ENCODE assay signal across 11 cellular contexts in the genomic region with DNA sequence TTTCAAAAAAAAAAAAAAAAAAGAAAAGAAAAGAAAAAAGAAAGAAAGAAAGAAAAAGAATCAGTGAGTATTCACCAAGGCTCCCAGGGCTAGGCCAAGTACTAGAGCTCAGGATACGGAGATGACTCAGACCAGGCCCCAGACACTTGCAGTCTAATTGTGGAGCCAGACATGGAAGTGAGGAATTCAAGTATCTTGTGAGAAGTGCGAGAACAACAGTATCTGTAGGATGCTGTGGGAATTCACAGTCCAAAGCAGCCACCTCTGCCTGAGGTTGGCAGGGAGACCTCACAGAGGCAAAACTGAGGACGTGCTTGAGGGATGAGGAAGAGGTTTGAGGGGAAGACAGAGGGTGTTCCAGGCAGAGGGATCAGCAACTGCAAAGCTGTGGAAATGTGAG. TPM values are rescaled to one million over a fixed set of nuclear protein-coding genes. Genes with fewer than 3 reads are reported as not detected.
A peak's percentile ranks its signal among the peaks of the same experiment; 100 is the strongest.
DNase-seq lines count a peak whose midpoint lies in the region; ATAC-seq and TF ChIP-seq lines count a peak whose summit lies in the region.
"Had no signal": no experiment of that assay in that cellular context is flagged by ENCODE, and none has a peak within 500 bp of the region (broad histone marks: within the 10 kb centered on the region; RNA-seq: fewer than 3 reads in every experiment).

No MANE protein-coding gene starts in this region.

- 100% methylated on average over 3 of the region's 3 CpGs for WGBS in mammary epithelial cell (ENCODE audit: low coverage, missing lambda C conversion rate)

- no peaks in the 10 kb centered on the region for H3K9me3 Mint-ChIP-seq in nephron progenitor cell

- peaks cover 48% of the 10 kb centered on the region for H3K4me1 Mint-ChIP-seq in nephron progenitor cell

- H3K27ac ChIP-seq in mammary epithelial cell (ENCODE audit: insufficient read depth, low read depth, low read length), result no peak overlapping the region
- H3K27ac ChIP-seq: PC-9 had no signal

- H3K4me3 ChIP-seq in NT2/D1 (ENCODE audit: insufficient read length, low read depth) (no peak overlapping the region), mammary epithelial cell (replicated peaks in 1 of 3; ENCODE audit: insufficient read depth in 1 of 3, low read depth in 2 of 3, low read length in 3 of 3) (no peak overlapping the region)
- H3K4me3 ChIP-seq: PC-9 had no signal

- H3K9ac ChIP-seq in NT2/D1 (ENCODE audit: insufficient read length, low read depth) (peak overlapping the region; percentile 2), mammary epithelial cell (ENCODE audit: insufficient read depth, low read length) (no peak overlapping the region)

- H3K27me3 Mint-ChIP-seq in nephron progenitor cell (ENCODE audit: low read depth, poor library complexity), result peaks cover 7% of the 10 kb centered on the region

- dilution Hi-C loops in mammary epithelial cell (cut with HindIII; ENCODE audit: low sequenced_read_pairs), result loop anchor here (5.0 to 10.0 kb wide), 3 partner anchors 54 to 313 kb away; partner anchors contain the start of genes HIRIP3 and INO80E

- peaks cover 18% of the 10 kb centered on the region for H3K79me2 ChIP-seq in mammary epithelial cell (ENCODE audit: insufficient read depth, low read length)

- H3K27me3 ChIP-seq in NT2/D1 (ENCODE audit: insufficient read depth, insufficient read length), result no peaks in the 10 kb centered on the region
- H3K27me3 ChIP-seq in mammary epithelial cell (ENCODE audit: insufficient read depth, low read length), result no peaks in the 10 kb centered on the region

- ATAC-seq in HG03571 (IDR thresholded peaks at IDR 0.05; ENCODE audit: unreplicated experiment), result no peak

- in situ Hi-C loops in mammary epithelial cell (cut with MboI; ENCODE audit: low sequenced_read_pairs in 2 of 2), result no loop called here

- CTCF ChIA-PET in mammary epithelial cell (lab: Charles Lee; ENCODE audit: low non-redundant PET), result no interaction called here

- no peaks in the 10 kb centered on the region for H3K36me3 Mint-ChIP-seq in nephron progenitor cell (ENCODE audit: low read depth)

- peak overlapping the region; percentile 43 for H3K4me3 Mint-ChIP-seq in nephron progenitor cell

- peak; percentile 86 for DNase-seq in EH (ENCODE audit: low read depth)
- DNase-seq in NT2/D1 (ENCODE audit: low read depth, low spot score), result no peak
- peak; percentile 26 for DNase-seq in mammary epithelial cell
- no peak for DNase-seq in nephron progenitor cell
- no peak for DNase-seq in activated effector memory CD4-positive, alpha-beta T cell treated with anti-CD3 and anti-CD28 coated beads, Interleukin-2, amount 50 U/mL, for 16 hours
- DNase-seq in putamen (ENCODE audit: low spot score), result no peak
- DNase-seq: stimulated activated CD4-positive, alpha-beta T cell treated with anti-CD3 and anti-CD28 coated beads, Interleukin-2, amount 100 ng/mL, for 48 hours had no signal

- H3K36me3 ChIP-seq in NT2/D1 (ENCODE audit: insufficient read depth, insufficient read length, low read length) (no peaks in the 10 kb centered on the region), mammary epithelial cell (ENCODE audit: insufficient read depth, low read length) (no peaks in the 10 kb centered on the region)

- BruUV-seq in mammary epithelial cell (replicated peaks; lab: Mats Ljungman, UMichigan), result no TSS peak

- H3K4me2 ChIP-seq in mammary epithelial cell (ENCODE audit: insufficient read depth, low read depth, low read length), result no peak overlapping the region
- H3K4me2 ChIP-seq: PC-9 had no signal

- no peaks in the 10 kb centered on the region for H3K9me3 ChIP-seq in NT2/D1 (ENCODE audit: insufficient read depth, low read length)
- no peaks in the 10 kb centered on the region for H3K9me3 ChIP-seq in mammary epithelial cell (replicated peaks; ENCODE audit: insufficient read depth, low read length)

- TF ChIP-seq CTCF in mammary epithelial cell (conservative IDR thresholded peaks at IDR 0.05 in 1 of 2, IDR thresholded peaks at IDR 0.05 in 1 of 2; ENCODE audit: extremely low read depth in 1 of 2, insufficient read depth in 1 of 2, low read depth in 1 of 2, low read length in 2 of 2), result no peak
- TF ChIP-seq CTCF in nephron progenitor cell (IDR thresholded peaks at IDR 0.05), result no peak

- H3K4me1 ChIP-seq in NT2/D1 (ENCODE audit: insufficient read depth, insufficient read length) (peaks cover 10% of the 10 kb centered on the region), mammary epithelial cell (ENCODE audit: insufficient read depth, low read length) (peaks cover 22% of the 10 kb centered on the region)

- intact Hi-C loops in mammary epithelial cell (cut with micrococcal nuclease), result no loop called here

- no peak overlapping the region for H2AFZ ChIP-seq in mammary epithelial cell (ENCODE audit: low read depth, low read length)
- H2AFZ ChIP-seq: PC-9 had no signal

- H4K20me1 ChIP-seq in mammary epithelial cell (ENCODE audit: insufficient read depth, low read length), result no peaks in the 10 kb centered on the region

- H3K27ac Mint-ChIP-seq in nephron progenitor cell, result no peak overlapping the region

RNA-seq across cellular contexts. Expression of gene ALDOA, which starts 14.0 kb away (rescaled TPM):
- 1,000 to 10,000 TPM in 1 of 2 donors, 100 to 1,000 TPM in 1; 758 to 2,329 TPM for total RNA-seq in mammary epithelial cell
- 2,512 TPM for polyA plus RNA-seq in mammary epithelial cell
- 3,207 TPM for polyA minus RNA-seq in mammary epithelial cell

RNA-seq across cellular contexts. Expression of gene TLCD3B, which starts 20.4 kb away (rescaled TPM):
- not detected for total RNA-seq in mammary epithelial cell
- polyA plus RNA-seq in mammary epithelial cell, result 0.15 TPM
- not detected for polyA minus RNA-seq in mammary epithelial cell
- total RNA-seq: epithelial cell of proximal tubule, mononuclear cell had no signal

RNA-seq across cellular contexts. Expression of gene PPP4C, which starts 24.3 kb away (rescaled TPM):
- total RNA-seq in mammary epithelial cell, result 100 to 1,000 TPM; 125 to 221 TPM
- polyA plus RNA-seq in mammary epithelial cell, result 193 TPM
- 303 TPM for polyA minus RNA-seq in mammary epithelial cell

RNA-seq across cellular contexts. Expression of gene C16orf92, which starts 28.5 kb away (rescaled TPM):
- total RNA-seq in mammary epithelial cell, result not detected
- not detected for polyA plus RNA-seq in mammary epithelial cell
- not detected for polyA minus RNA-seq in mammary epithelial cell
- total RNA-seq: epithelial cell of proximal tubule, mononuclear cell, PC-9 had no signal

RNA-seq across cellular contexts. Expression of gene TBX6, which starts 40.2 kb away (rescaled TPM):
- under 1 TPM in 1 of 2 donors, not detected in 1; 0.73 TPM for total RNA-seq in mammary epithelial cell
- polyA plus RNA-seq in mammary epithelial cell, result 0.05 TPM
- not detected for polyA minus RNA-seq in mammary epithelial cell

Comparison
In these comparisons a context has a peak if more than half of its experiments do, and no peak if none do; other contexts are left out.
1. DNase-seq: peak in EH (single experiment) and mammary epithelial cell (single experiment); none in NT2/D1 (single experiment), nephron progenitor cell (single experiment), activated effector memory CD4-positive, alpha-beta T cell treated with anti-CD3 and anti-CD28 coated beads, Interleukin-2, amount 50 U/mL, for 16 hours (single experiment) and putamen (single experiment).